8 cellular contexts compared by ENCODE assay signal in genomic region chr12:1529862-1530591, GRCh38.
DNase-seq lines count a peak whose midpoint lies in the region; ATAC-seq and TF ChIP-seq lines count a peak whose summit lies in the region.

No MANE protein-coding gene starts in this region.

- H3K4me3 ChIP-seq in retinal pigment epithelial cell (ENCODE audit: low read length): peak overlapping the region; percentile 36

- POLR2A ChIA-PET in activated CD4-positive, alpha-beta T cell treated with anti-CD3 and anti-CD28 coated beads for 36 hours (lab: Charles Lee): no interaction called here
- POLR2A ChIA-PET in activated B cell treated with CpG ODN at 0.5 μM for 24 hours (lab: Charles Lee): no interaction called here

- TF ChIP-seq CTCF in activated B cell treated with CpG ODN at 0.5 μM for 24 hours (IDR thresholded peaks at IDR 0.05) (no peak), retinal pigment epithelial cell (conservative IDR thresholded peaks at IDR 0.05; ENCODE audit: low read depth, low read length) (no peak)

- no peak overlapping the region for H3K27ac Mint-ChIP-seq in activated CD4-positive, alpha-beta T cell treated with anti-CD3 and anti-CD28 coated beads for 36 hours
- no peak overlapping the region for H3K27ac Mint-ChIP-seq in activated B cell treated with CpG ODN at 0.5 μM for 24 hours

- H3K36me3 Mint-ChIP-seq in activated CD4-positive, alpha-beta T cell treated with anti-CD3 and anti-CD28 coated beads for 36 hours (ENCODE audit: low read depth): no peaks in the 10 kb centered on the region
- no peaks in the 10 kb centered on the region for H3K36me3 Mint-ChIP-seq in activated B cell treated with CpG ODN at 0.5 μM for 24 hours (ENCODE audit: low read depth)

- DNase-seq in activated CD4-positive, alpha-beta T cell treated with anti-CD3 and anti-CD28 coated beads for 36 hours: peak; percentile 22
- no peak for DNase-seq in activated CD4-positive, alpha-beta T cell treated with anti-CD3 and anti-CD28 coated beads, Interleukin-2, amount 50 U/mL, for 48 hours
- peak; percentile 31 for DNase-seq in activated B cell treated with CpG ODN at 0.5 μM for 24 hours
- peak; percentile 71 for DNase-seq in cardiac septum (ENCODE audit: low spot score)
- no peak for DNase-seq in retinal pigment epithelial cell (ENCODE audit: low read depth)
- no peak for DNase-seq in NK-92 (lab: John Stamatoyannopoulos, UW; ENCODE audit: unreplicated experiment)
- no peak for DNase-seq in amygdala (lab: John Stamatoyannopoulos, UW)

- H3K4me3 Mint-ChIP-seq in activated CD4-positive, alpha-beta T cell treated with anti-CD3 and anti-CD28 coated beads for 36 hours: peak overlapping the region; percentile 69
- H3K4me3 Mint-ChIP-seq in activated B cell treated with CpG ODN at 0.5 μM for 24 hours: peak overlapping the region; percentile 85

- H3K27me3 Mint-ChIP-seq in activated CD4-positive, alpha-beta T cell treated with anti-CD3 and anti-CD28 coated beads for 36 hours: peaks cover 57% of the 10 kb centered on the region
- H3K27me3 Mint-ChIP-seq in activated B cell treated with CpG ODN at 0.5 μM for 24 hours: peaks cover 52% of the 10 kb centered on the region

- intact Hi-C loops in activated CD4-positive, alpha-beta T cell treated with anti-CD3 and anti-CD28 coated beads for 36 hours (cut with DNase I, micrococcal nuclease): loop anchor here in 1 of 2 experiments (5.0 kb wide), 1 partner anchor 62 kb away; the partner anchor contains the start of gene FBXL14
- intact Hi-C loops in activated B cell treated with CpG ODN at 0.5 μM for 24 hours (cut with micrococcal nuclease) (no loop called here), cardiac septum (cut with DNase I) (no loop called here)

- peaks cover 32% of the 10 kb centered on the region for H3K4me1 Mint-ChIP-seq in activated CD4-positive, alpha-beta T cell treated with anti-CD3 and anti-CD28 coated beads for 36 hours
- peaks cover 40% of the 10 kb centered on the region for H3K4me1 Mint-ChIP-seq in activated B cell treated with CpG ODN at 0.5 μM for 24 hours

- CTCF ChIA-PET in activated CD4-positive, alpha-beta T cell treated with anti-CD3 and anti-CD28 coated beads for 36 hours (lab: Charles Lee): no interaction called here
- CTCF ChIA-PET in activated B cell treated with CpG ODN at 0.5 μM for 24 hours (lab: Charles Lee): interaction anchor here (1.4 kb wide), 1 partner anchor 412 kb away, joined by 6 read pairs; no protein-coding TSS in a partner anchor

- no peaks in the 10 kb centered on the region for H3K9me3 Mint-ChIP-seq in activated CD4-positive, alpha-beta T cell treated with anti-CD3 and anti-CD28 coated beads for 36 hours (ENCODE audit: low read depth)
- H3K9me3 Mint-ChIP-seq in activated B cell treated with CpG ODN at 0.5 μM for 24 hours: peaks cover 2% of the 10 kb centered on the region

- ATAC-seq in activated CD4-positive, alpha-beta T cell treated with anti-CD3 and anti-CD28 coated beads for 36 hours: no peak
- ATAC-seq in activated B cell treated with CpG ODN at 0.5 μM for 24 hours (ENCODE audit: low read depth): no peak
- ATAC-seq in GM21737 (IDR thresholded peaks at IDR 0.05; ENCODE audit: unreplicated experiment): no peak

Comparison
In these comparisons a context has a peak if more than half of its experiments do, and no peak if none do; other contexts are left out.
1. DNase-seq: peak in activated CD4-positive, alpha-beta T cell treated with anti-CD3 and anti-CD28 coated beads for 36 hours (single experiment), activated B cell treated with CpG ODN at 0.5 μM for 24 hours (single experiment) and cardiac septum (single experiment); none in activated CD4-positive, alpha-beta T cell treated with anti-CD3 and anti-CD28 coated beads, Interleukin-2, amount 50 U/mL, for 48 hours (0 of 2), retinal pigment epithelial cell (single experiment), NK-92 (single experiment) and amygdala (0 of 56).